Comparison of ENCODE assay signal across 23 cellular contexts in the genomic region with DNA sequence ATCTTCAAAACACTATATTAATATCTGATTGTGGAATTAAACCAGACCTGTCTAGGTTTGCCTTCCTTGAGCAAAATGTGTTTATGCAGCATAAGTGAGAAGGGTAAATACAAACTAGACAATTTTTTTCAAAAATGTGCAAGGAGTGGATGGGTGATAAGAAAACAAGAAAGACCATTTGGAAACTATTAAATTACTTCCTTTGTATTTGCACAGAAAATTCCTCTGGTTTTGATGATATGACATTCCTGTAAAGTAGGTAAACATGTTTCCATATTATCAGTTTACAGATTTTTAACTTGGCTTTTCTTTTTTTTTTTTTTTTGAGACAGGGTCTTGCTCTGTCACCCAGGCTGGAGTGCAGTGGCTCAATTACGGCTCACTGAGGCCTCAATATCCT.
"Had no signal": no experiment of that assay in that cellular context is flagged by ENCODE, and none has a peak within 500 bp of the region (broad histone marks: within the 10 kb centered on the region; RNA-seq: fewer than 3 reads in every experiment).

No MANE protein-coding gene starts in this region.

- H2AFZ ChIP-seq: neural progenitor cell had no signal

- ATAC-seq: gastrocnemius medialis; natural killer cell; right cardiac atrium; stimulated activated effector memory CD8-positive, alpha-beta T cell treated with anti-CD3 and anti-CD28 coated beads, Interleukin-12 subunit alpha, Interleukin-12 subunit beta, amount 100 ng/mL, for 72 hours had no signal

- FAIRE-seq: endometrium, kidney had no signal

- H3K36me3 ChIP-seq: colonic mucosa, gastrocnemius medialis, neural progenitor cell, thoracic aorta, uterus had no signal

- H3K4me1 ChIP-seq: colonic mucosa, gastrocnemius medialis, neural progenitor cell, uterus had no signal

- H3K27me3 ChIP-seq: colonic mucosa, neural progenitor cell, uterus had no signal

- H3K4me2 ChIP-seq: neural progenitor cell had no signal

- DNase-seq: activated CD4-positive, alpha-beta T cell treated with anti-CD3 and anti-CD28 coated beads for 4 hours; activated CD4-positive, alpha-beta T cell treated with anti-CD3 and anti-CD28 coated beads, Interleukin-2, amount 50 U/mL, for 4 hours; activated effector memory CD4-positive, alpha-beta T cell treated with Interleukin-2 at 50 U/mL for 16 hours; activated naive CD4-positive, alpha-beta T cell treated with Interleukin-2 at 50 U/mL for 16 hours; activated T-cell treated with anti-CD3 and anti-CD28 coated beads for 4 hours; anterior cingulate cortex; cerebellar nuclear complex; colonic mucosa; effector CD8-positive, alpha-beta T cell; gastrocnemius medialis; hippocampal formation; kidney; natural killer cell; occipital lobe; right cardiac atrium; stimulated activated CD4-positive, alpha-beta T cell treated with anti-CD3 and anti-CD28 coated beads, Interleukin-12 subunit alpha, Interleukin-12 subunit beta, amount 100 ng/mL, for 4 hours; stimulated activated CD4-positive, alpha-beta T cell treated with anti-CD3 and anti-CD28 coated beads, Interleukin-4, amount 100 ng/mL, for 24 hours; T-helper 1 cell; uterus had no signal

- H3K27ac ChIP-seq: colonic mucosa, gastrocnemius medialis, neural progenitor cell, thoracic aorta, uterus had no signal

- H3K9ac ChIP-seq: neural progenitor cell had no signal

- H3K9me3 ChIP-seq: colonic mucosa, gastrocnemius medialis, thoracic aorta, uterus had no signal

- H3K4me3 ChIP-seq: colonic mucosa, gastrocnemius medialis, neural progenitor cell, thoracic aorta, uterus had no signal
